Comparison of ENCODE assay signal across 27 cellular contexts in the genomic region with DNA sequence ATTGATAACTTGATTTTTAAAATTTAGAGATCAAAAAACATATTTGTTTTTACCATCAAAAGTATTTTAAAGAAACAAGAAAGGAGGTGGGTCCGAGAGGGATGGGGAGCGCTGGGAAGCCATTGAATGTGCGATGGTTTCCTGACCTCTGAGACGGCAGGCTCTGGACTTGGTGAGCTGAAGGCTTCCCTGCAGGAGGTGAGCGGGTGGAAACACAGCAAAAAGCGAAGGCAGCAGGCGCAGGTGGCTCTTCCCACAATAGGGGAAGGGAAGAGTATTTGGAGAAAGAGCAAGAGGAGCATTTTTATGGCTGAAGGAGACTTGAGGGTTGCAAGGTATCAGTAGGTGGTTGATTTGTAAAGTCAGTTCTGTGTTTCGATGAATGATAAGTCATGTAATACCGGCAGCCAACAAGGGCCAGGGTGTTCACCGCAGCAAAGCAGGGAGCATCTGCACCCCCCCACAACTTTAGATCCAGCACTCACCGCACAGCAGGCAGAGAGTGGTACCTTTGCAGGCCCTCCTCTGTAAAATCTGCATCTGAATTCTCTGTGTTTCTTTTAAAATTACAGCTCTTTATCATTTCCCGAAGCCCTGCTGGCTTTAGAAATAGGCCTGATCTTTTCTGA. TPM values are rescaled to one million over a fixed set of nuclear protein-coding genes. Genes with fewer than 3 reads are reported as not detected.
DNase-seq lines count a peak whose midpoint lies in the region; ATAC-seq and TF ChIP-seq lines count a peak whose summit lies in the region.
"Had no signal": no experiment of that assay in that cellular context is flagged by ENCODE, and none has a peak within 500 bp of the region (broad histone marks: within the 10 kb centered on the region; RNA-seq: fewer than 3 reads in every experiment).

No MANE protein-coding gene starts in this region.

- no peaks in the 10 kb centered on the region for H3K9me3 ChIP-seq in iPS-15b (ENCODE audit: control insufficient read depth, insufficient read depth, low read length)
- H3K9me3 ChIP-seq: HAP-1 had no signal

- no CpG with 5 or more reads among the region's 12 CpGs for WGBS in mesendoderm (ENCODE audit: extremely low coverage, insufficient coverage, low lambda C conversion rate)

- peaks cover 47% of the 10 kb centered on the region for H3K9me3 Mint-ChIP-seq in GM23338
- H3K9me3 Mint-ChIP-seq in WTC11: peaks cover 40% of the 10 kb centered on the region

- peaks cover 87% of the 10 kb centered on the region for H3K27me3 Mint-ChIP-seq in GM23338 (ENCODE audit: insufficient read depth, low read depth, poor library complexity)
- H3K27me3 Mint-ChIP-seq in WTC11 (ENCODE audit: low read depth): peaks cover 98% of the 10 kb centered on the region

- H3K4me1 Mint-ChIP-seq in GM23338: peaks cover 53% of the 10 kb centered on the region
- H3K4me1 Mint-ChIP-seq in WTC11: peaks cover 56% of the 10 kb centered on the region
- H3K4me1 Mint-ChIP-seq: CD4-positive, alpha-beta memory T cell; IgD-negative memory B cell had no signal

- no peak overlapping the region for H2AK5ac ChIP-seq in mesendoderm (ENCODE audit: low read length)

- H3K4me3 ChIP-seq in GM23338 (peak overlapping the region; percentile 43), iPS-15b (ENCODE audit: low read depth, low read length) (peak overlapping the region; percentile 10), mesendoderm (ENCODE audit: low read length) (no peak overlapping the region)
- H3K4me3 ChIP-seq: BLaER1 treated with 17β-estradiol and CSF1 and Interleukin-3, amounts not matched to agents 10 nM and 100 nM; HAP-1; SJSA1 had no signal

- no peak overlapping the region for H3K4ac ChIP-seq in mesendoderm (ENCODE audit: low read depth, low read length)

- DNase-seq in GM23338 (ENCODE audit: low spot score) (peak; percentile 85), WTC11 (ENCODE audit: low spot score) (peak; percentile 66), mesendoderm (peak; percentile 11), GM03348 (ENCODE audit: low spot score) (no peak), G401 (ENCODE audit: low spot score) (no peak)
- no peak for DNase-seq in stimulated activated naive CD4-positive, alpha-beta T cell treated with Interleukin-2 at 50 U/mL for 16 hours (lab: John Stamatoyannopoulos, UW)
- DNase-seq: 8988T; Caco-2; CD4-positive, alpha-beta memory T cell; DND-41; MV-4-11; NCI-H1694; NCI-H2081; NCI-H2171; NCI-H345; NCI-H524; NCI-H774; NK-92 treated with Interleukin-12 subunit alpha and Interleukin-12 subunit beta, amount 100 ng/mL, for 24 hours had no signal

- H3K4me3 Mint-ChIP-seq in GM23338 (peak overlapping the region; percentile 57), WTC11 (peak overlapping the region; percentile 59)
- H3K4me3 Mint-ChIP-seq: CD4-positive, alpha-beta memory T cell; IgD-negative memory B cell had no signal

- H3K36me3 ChIP-seq in GM23338 (ENCODE audit: insufficient read depth) (no peaks in the 10 kb centered on the region), iPS-15b (ENCODE audit: control insufficient read depth, insufficient read depth, low read length) (no peaks in the 10 kb centered on the region), mesendoderm (ENCODE audit: control insufficient read depth, insufficient read depth, low read length) (no peaks in the 10 kb centered on the region)
- H3K36me3 ChIP-seq: BLaER1 treated with 17β-estradiol and CSF1 and Interleukin-3, amounts not matched to agents 10 nM and 100 nM; HAP-1; SJSA1 had no signal

- H3K27ac ChIP-seq in GM23338 (ENCODE audit: low read depth) (no peak overlapping the region), mesendoderm (ENCODE audit: low read depth, low read length) (no peak overlapping the region)
- H3K27ac ChIP-seq: BLaER1 treated with 17β-estradiol and CSF1 and Interleukin-3, amounts not matched to agents 10 nM and 100 nM; SJSA1 had no signal

- POLR2A ChIA-PET in WTC11 (lab: Charles Lee): interaction anchor here (0.6 to 1.3 kb wide), 2 partner anchors 11 kb away, joined by 3 read pairs; no protein-coding TSS in a partner anchor

- H3K9ac ChIP-seq in iPS-15b (ENCODE audit: low read depth, low read length) (no peak overlapping the region), mesendoderm (ENCODE audit: low read length) (no peak overlapping the region)
- H3K9ac ChIP-seq: BLaER1 treated with 17β-estradiol and CSF1 and Interleukin-3, amounts not matched to agents 10 nM and 100 nM had no signal

- H2BK15ac ChIP-seq in mesendoderm (replicated peaks; ENCODE audit: low read depth): no peak overlapping the region

- peaks cover 20% of the 10 kb centered on the region; the same call in 2 of the 3 replicates for H3K36me3 Mint-ChIP-seq in GM23338 (ENCODE audit: low read depth)
- peaks cover 36% of the 10 kb centered on the region for H3K36me3 Mint-ChIP-seq in WTC11
- H3K36me3 Mint-ChIP-seq: CD4-positive, alpha-beta memory T cell; IgD-negative memory B cell had no signal

- H3K23ac ChIP-seq in mesendoderm (ENCODE audit: low read length): no peak overlapping the region

- H3K4me1 ChIP-seq in GM23338 (ENCODE audit: insufficient read depth): peaks cover 36% of the 10 kb centered on the region
- H3K4me1 ChIP-seq in iPS-15b (ENCODE audit: control insufficient read depth, insufficient read depth, low read length): peaks cover 25% of the 10 kb centered on the region
- no peaks in the 10 kb centered on the region for H3K4me1 ChIP-seq in mesendoderm (ENCODE audit: control insufficient read depth, low read depth, low read length)
- H3K4me1 ChIP-seq: BLaER1 treated with 17β-estradiol and CSF1 and Interleukin-3, amounts not matched to agents 10 nM and 100 nM; HAP-1; SJSA1 had no signal

- H2AFZ ChIP-seq in GM23338: no peak overlapping the region

- peak overlapping the region; percentile 74 for H3K4me2 ChIP-seq in GM23338
- H3K4me2 ChIP-seq in mesendoderm (ENCODE audit: low read length): no peak overlapping the region
- H3K4me2 ChIP-seq: BLaER1 treated with 17β-estradiol and CSF1 and Interleukin-3, amounts not matched to agents 10 nM and 100 nM had no signal

- H2BK5ac ChIP-seq in mesendoderm (ENCODE audit: low read length): no peak overlapping the region

- H3K79me1 ChIP-seq in mesendoderm (ENCODE audit: low read length): no peaks in the 10 kb centered on the region

- H3K56ac ChIP-seq in mesendoderm (ENCODE audit: low read length): no peak overlapping the region

- no peaks in the 10 kb centered on the region; the same call in 1 of the 2 replicates for H3F3A ChIP-seq in GM23338 (replicated peaks; ENCODE audit: low read depth)

- in situ Hi-C loops in G401 (cut with HindIII; ENCODE audit: low sequenced_read_pairs): no loop called here

- H3K9me2 ChIP-seq in GM23338 (ENCODE audit: insufficient read depth): no peaks in the 10 kb centered on the region; the same call in 1 of the 2 replicates

- no peak overlapping the region for H3K18ac ChIP-seq in mesendoderm (ENCODE audit: low read length)

- no peaks in the 10 kb centered on the region; the same call in 1 of the 2 replicates for H4K20me1 ChIP-seq in GM23338 (replicated peaks; ENCODE audit: insufficient read depth)
- H4K20me1 ChIP-seq: BLaER1 treated with 17β-estradiol and CSF1 and Interleukin-3, amounts not matched to agents 10 nM and 100 nM had no signal

- peak; percentile 76 for ATAC-seq in GM23338
- ATAC-seq in WTC11: peak; percentile 76
- ATAC-seq in GM19023 (IDR thresholded peaks at IDR 0.05; ENCODE audit: unreplicated experiment): no peak
- ATAC-seq: Right ventricle myocardium inferior had no signal

- CTCF ChIA-PET in WTC11 (lab: Charles Lee): interaction anchor here (0.7 to 3.2 kb wide), 9 partner anchors 11 to 96 kb away, joined by 3 to 16 read pairs (median 5); a partner anchor contains a TSS

- H4K5ac ChIP-seq in mesendoderm (ENCODE audit: low read length): no peak overlapping the region

- H3K27ac Mint-ChIP-seq in GM23338 (no peak overlapping the region), WTC11 (peak overlapping the region; percentile 72; the same call in 1 of the 2 replicates)
- H3K27ac Mint-ChIP-seq: CD4-positive, alpha-beta memory T cell; IgD-negative memory B cell had no signal

- no peak overlapping the region for H4K8ac ChIP-seq in mesendoderm (ENCODE audit: low read depth, low read length)

- TF ChIP-seq CTCF in GM23338 (conservative IDR thresholded peaks at IDR 0.05; ENCODE audit: low read depth in 2 of 2) (no peak), WTC11 (IDR thresholded peaks at IDR 0.05) (no peak)

- H3K79me2 ChIP-seq in GM23338 (replicated peaks; ENCODE audit: insufficient read depth): no peaks in the 10 kb centered on the region
- no peaks in the 10 kb centered on the region for H3K79me2 ChIP-seq in mesendoderm (ENCODE audit: control insufficient read depth, insufficient read depth, low read length)

- no peak overlapping the region for H2BK120ac ChIP-seq in mesendoderm (ENCODE audit: low read depth, low read length)

- peaks cover 93% of the 10 kb centered on the region for H3K27me3 ChIP-seq in GM23338 (ENCODE audit: insufficient read depth)
- H3K27me3 ChIP-seq in iPS-15b (ENCODE audit: control insufficient read depth, insufficient read depth, low read length): peaks cover 78% of the 10 kb centered on the region
- peaks cover 44% of the 10 kb centered on the region for H3K27me3 ChIP-seq in mesendoderm (ENCODE audit: insufficient read depth, low read length, poor library complexity)

TF ChIP-seq in GM23338, 12 proteins besides CTCF, POLR2A, EP300 and RAD21 (continues in another document):
- TF ChIP-seq ZNF331 (CRISPR knock-in tag; IDR thresholded peaks at IDR 0.05; ENCODE audit: low read depth) (no peak), STAT1 (IDR thresholded peaks at IDR 0.05; ENCODE audit: unreplicated experiment) (no peak)

RNA-seq across cellular contexts. Expression of a gene that starts 10.5 kb away (rescaled TPM):
- not detected in 2 replicates for total RNA-seq in GM23338 (2014; rRNA removed; shearing (Covaris generic))
- polyA plus RNA-seq in GM23338 (2016; fragmentation: Nextera tagmentation; extraction: Ambion mirVana): not detected in 2 replicates
- not detected in 3 replicates for total RNA-seq in WTC11 (2021)
- polyA plus RNA-seq in mesendoderm (2013, experiment 1 of 2): not detected
- polyA plus RNA-seq in mesendoderm (2013, experiment 2 of 2): not detected
- not detected in 2 replicates for total RNA-seq in G401 (2014; rRNA removed; shearing (Covaris generic))
- total RNA-seq: Caco-2; CD4-positive, alpha-beta memory T cell; HT1080; OCI-LY7; Right ventricle myocardium inferior; SJSA1 had no signal
- polyA plus RNA-seq: CD4-positive, alpha-beta memory T cell; IgD-negative memory B cell had no signal

Comparison
In these comparisons a context has a peak if more than half of its experiments do, and no peak if none do; other contexts are left out.
1. DNase-seq: peak in GM23338 (single experiment), WTC11 (single experiment) and mesendoderm (single experiment); none in stimulated activated naive CD4-positive, alpha-beta T cell treated with Interleukin-2 at 50 U/mL for 16 hours (single experiment), GM03348 (single experiment) and G401 (single experiment).